In the genomic region with DNA sequence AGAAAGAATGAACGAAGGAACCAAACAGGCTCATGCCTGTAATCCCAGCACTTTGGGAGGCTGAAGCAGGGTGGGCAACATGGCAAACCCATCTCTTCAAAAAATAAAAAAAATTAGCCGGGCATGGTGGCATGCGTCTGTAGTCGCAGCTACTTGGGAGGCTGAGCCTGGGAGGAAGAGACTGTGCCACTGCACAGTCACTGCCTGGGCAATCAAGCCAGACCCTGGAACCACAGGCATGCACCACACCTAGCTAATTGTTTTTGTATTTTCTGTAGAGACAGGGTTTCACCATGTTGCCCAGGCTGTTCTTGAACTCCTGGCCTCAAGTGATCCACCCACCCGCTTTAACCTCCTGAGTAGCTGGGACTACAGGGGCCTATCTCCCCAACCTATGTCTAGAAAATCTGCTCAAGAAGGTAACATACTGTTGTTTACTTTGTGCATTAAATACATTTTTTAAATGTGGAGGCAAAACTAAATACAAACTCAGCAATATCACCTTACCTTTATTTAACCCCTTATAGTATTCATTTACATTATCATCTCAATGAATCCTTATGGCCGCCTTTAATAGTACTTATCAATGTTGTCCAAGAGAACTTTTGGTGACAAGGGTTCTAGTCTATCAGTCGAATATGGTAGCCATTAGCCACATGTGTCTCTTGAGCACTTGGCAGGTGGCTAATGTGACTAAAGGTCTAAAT, we compare ENCODE assay signal across 12 cellular contexts. TPM values are rescaled to one million over a fixed set of nuclear protein-coding genes. Genes with fewer than 3 reads are reported as not detected.
DNase-seq lines count a peak whose midpoint lies in the region; ATAC-seq and TF ChIP-seq lines count a peak whose summit lies in the region.
"Had no signal": no experiment of that assay in that cellular context is flagged by ENCODE, and none has a peak within 500 bp of the region (broad histone marks: within the 10 kb centered on the region; RNA-seq: fewer than 3 reads in every experiment).

No MANE protein-coding gene starts in this region.

- H3K9ac ChIP-seq in iPS-15b (ENCODE audit: low read depth, low read length) = no peak overlapping the region

- no peaks in the 10 kb centered on the region for H3K27me3 ChIP-seq in iPS-15b (ENCODE audit: control insufficient read depth, insufficient read depth, low read length)
- H3K27me3 ChIP-seq in stomach = no peaks in the 10 kb centered on the region
- H3K27me3 ChIP-seq in sigmoid colon = no peaks in the 10 kb centered on the region

- no peaks in the 10 kb centered on the region for H3K9me3 Mint-ChIP-seq in activated CD8-positive, alpha-beta T cell treated with anti-CD3 and anti-CD28 coated beads for 36 hours
- H3K9me3 Mint-ChIP-seq: activated T-helper 17 cell treated with anti-CD3 and anti-CD28 coated beads, Interleukin-2, amount 50 U/mL, for 72 hours had no signal

- TF ChIP-seq POLR2A in stomach (IDR thresholded peaks at IDR 0.05) (peak in 1 of 4 donors; percentile 11), sigmoid colon (IDR thresholded peaks at IDR 0.05) (no peak)

- H3K4me1 ChIP-seq in iPS-15b (ENCODE audit: control insufficient read depth, insufficient read depth, low read length) (no peaks in the 10 kb centered on the region), stomach (peaks cover 44 to 68% (median 60%) of the 10 kb centered on the region in 4 donors), sigmoid colon (peaks cover 0 to 48% (median 47%) of the 10 kb centered on the region in 4 donors)

- intact Hi-C loops in activated CD8-positive, alpha-beta T cell treated with anti-CD3 and anti-CD28 coated beads for 36 hours (cut with micrococcal nuclease) = no loop called here
- intact Hi-C loops in stomach (cut with DNase I; ENCODE audit: low total_unique reads) (no loop called here), sigmoid colon (cut with DNase I) (no loop called here)

- 29 to 50% (median 33%) methylated on average over 7 of the region's 7 CpGs for whole genome bisulfite sequencing in stomach, 5 donors
- 33 to 75% methylated on average over 7 of the region's 7 CpGs for WGBS in sigmoid colon, 2 donors

- no peak for TF ChIP-seq CTCF in activated CD8-positive, alpha-beta T cell treated with anti-CD3 and anti-CD28 coated beads for 36 hours (IDR thresholded peaks at IDR 0.05)
- TF ChIP-seq CTCF in stomach (IDR thresholded peaks at IDR 0.05) (no peak), sigmoid colon (IDR thresholded peaks at IDR 0.05) (no peak)

- H3K27ac Mint-ChIP-seq in activated CD8-positive, alpha-beta T cell treated with anti-CD3 and anti-CD28 coated beads for 36 hours = peak overlapping the region; percentile 27

- CTCF ChIA-PET in activated CD8-positive, alpha-beta T cell treated with anti-CD3 and anti-CD28 coated beads for 36 hours (lab: Charles Lee) = interaction anchor here (1.2 to 6.1 kb wide), 4 partner anchors 45 to 135 kb away, joined by 3 to 78 read pairs (median 12); partner anchors contain the start of genes LAMTOR2 and UBQLN4

- peaks cover 39% of the 10 kb centered on the region for H3K4me1 Mint-ChIP-seq in activated CD8-positive, alpha-beta T cell treated with anti-CD3 and anti-CD28 coated beads for 36 hours (ENCODE audit: low read depth)

- H3K36me3 Mint-ChIP-seq in activated CD8-positive, alpha-beta T cell treated with anti-CD3 and anti-CD28 coated beads for 36 hours (ENCODE audit: low read depth) = peaks cover 49% of the 10 kb centered on the region

- H3K36me3 ChIP-seq in iPS-15b (ENCODE audit: control insufficient read depth, insufficient read depth, low read length) = peaks cover 33% of the 10 kb centered on the region
- peaks cover 38 to 69% (median 67%) of the 10 kb centered on the region in 4 donors for H3K36me3 ChIP-seq in stomach
- H3K36me3 ChIP-seq in sigmoid colon = peaks cover 25 to 71% (median 38%) of the 10 kb centered on the region in 4 donors

- peak overlapping the region; percentile 57 to 97 (median 94) for H3K27ac ChIP-seq in stomach
- H3K27ac ChIP-seq in sigmoid colon = no peak overlapping the region

- H3K9me3 ChIP-seq in iPS-15b (ENCODE audit: control insufficient read depth, insufficient read depth, low read length) (no peaks in the 10 kb centered on the region), stomach (no peaks in the 10 kb centered on the region), sigmoid colon (no peaks in the 10 kb centered on the region)

- peak; percentile 11 for DNase-seq in activated T-cell treated with anti-CD3 and anti-CD28 coated beads, Interleukin-2, amount 50 U/mL, for 1 hour
- DNase-seq in activated T-cell treated with anti-CD3 and anti-CD28 coated beads for 4 hours (no peak), stomach (no peak), NCI-H748 treated with DMSO at 0.1 percent for 48 hours (lab: John Stamatoyannopoulos, UW) (no peak), 8988T (no peak), sigmoid colon (no peak)
- no peak for DNase-seq in activated CD8-positive, alpha-beta T cell treated with anti-CD3 and anti-CD28 coated beads for 36 hours

- POLR2A ChIA-PET in activated CD8-positive, alpha-beta T cell treated with anti-CD3 and anti-CD28 coated beads for 36 hours (lab: Charles Lee) = interaction anchor here (0.5 to 6.0 kb wide), 8 partner anchors 10 to 1765 kb away, joined by 3 to 46 read pairs (median 4); partner anchors contain the start of gene ARHGEF2

- H3K4me3 ChIP-seq in iPS-15b (ENCODE audit: low read depth, low read length) = peak overlapping the region; percentile 18
- H3K4me3 ChIP-seq in stomach = peak overlapping the region; percentile 14 to 84 (median 52)
- H3K4me3 ChIP-seq in sigmoid colon = peak overlapping the region in 2 of 4 donors; percentile 0 to 23
- H3K4me3 ChIP-seq: lung had no signal

- TF ChIP-seq EP300 in stomach (IDR thresholded peaks at IDR 0.05) = no peak
- no peak for TF ChIP-seq EP300 in sigmoid colon (IDR thresholded peaks at IDR 0.05)

- no peak overlapping the region for H3K4me3 Mint-ChIP-seq in activated CD8-positive, alpha-beta T cell treated with anti-CD3 and anti-CD28 coated beads for 36 hours
- H3K4me3 Mint-ChIP-seq: activated T-helper 17 cell treated with anti-CD3 and anti-CD28 coated beads, Interleukin-2, amount 50 U/mL, for 72 hours had no signal

- H3K27me3 Mint-ChIP-seq in activated CD8-positive, alpha-beta T cell treated with anti-CD3 and anti-CD28 coated beads for 36 hours = no peaks in the 10 kb centered on the region
- H3K27me3 Mint-ChIP-seq: activated T-helper 17 cell treated with anti-CD3 and anti-CD28 coated beads, Interleukin-2, amount 50 U/mL, for 72 hours had no signal

- no peak for ATAC-seq in activated CD8-positive, alpha-beta T cell treated with anti-CD3 and anti-CD28 coated beads for 36 hours
- ATAC-seq: activated T-helper 17 cell treated with anti-CD3 and anti-CD28 coated beads, Interleukin-2, amount 50 U/mL, for 72 hours had no signal

RNA-seq across cellular contexts. Expression of gene KHDC4, which starts 2.7 kb away (rescaled TPM):
- 10 to 100 TPM; 68.1 to 71.3 TPM for total RNA-seq in activated CD8-positive, alpha-beta T cell treated with anti-CD3 and anti-CD28 coated beads for 36 hours
- total RNA-seq in stomach (100 to 1,000 TPM in 2 of 5 donors, 10 to 100 TPM in 3; 49.2 to 126 (median 78.4) TPM), sigmoid colon (10 to 100 TPM; 33.5 to 67.6 (median 38.9) TPM)
- polyA plus RNA-seq in stomach (10 to 100 TPM in 1 of 3 donors, 1 to 10 TPM in 2; 4.9 to 26.1 (median 9.3) TPM), sigmoid colon (10 to 100 TPM in 2 of 3 donors, 1 to 10 TPM in 1; 6.6 to 25.2 (median 10.2) TPM)

RNA-seq across cellular contexts. Expression of gene RXFP4, which starts 10.0 kb away (rescaled TPM):
- not detected for total RNA-seq in activated CD8-positive, alpha-beta T cell treated with anti-CD3 and anti-CD28 coated beads for 36 hours
- 10 to 100 TPM in 1 of 5 donors, not detected in 4; 50.4 TPM for total RNA-seq in stomach
- not detected for polyA plus RNA-seq in stomach
- total RNA-seq in sigmoid colon = not detected
- 1 to 10 TPM in 2 of 3 donors, not detected in 1; 1.8 to 2.7 TPM for polyA plus RNA-seq in sigmoid colon
- total RNA-seq: activated T-helper 17 cell treated with anti-CD3 and anti-CD28 coated beads, Interleukin-2, amount 50 U/mL, for 72 hours; lung; M059J; subcutaneous adipose tissue had no signal

RNA-seq across cellular contexts. Expression of gene RIT1, which starts 20.3 kb away (rescaled TPM):
- total RNA-seq in activated CD8-positive, alpha-beta T cell treated with anti-CD3 and anti-CD28 coated beads for 36 hours = 10 to 100 TPM; 21.6 to 24.1 TPM
- total RNA-seq in stomach = 100 to 1,000 TPM in 1 of 5 donors, 10 to 100 TPM in 3, not detected in 1; 23.9 to 108 (median 48.2) TPM
- polyA plus RNA-seq in stomach = 10 to 100 TPM; 13.1 to 14.1 (median 13.8) TPM
- total RNA-seq in sigmoid colon = 10 to 100 TPM; 16.6 to 23.2 (median 20.7) TPM
- 10 to 100 TPM; 13.1 to 15.0 (median 13.8) TPM for polyA plus RNA-seq in sigmoid colon

RNA-seq across cellular contexts. Expression of gene ARHGEF2, which starts 46.9 kb away (rescaled TPM):
- total RNA-seq in activated CD8-positive, alpha-beta T cell treated with anti-CD3 and anti-CD28 coated beads for 36 hours = 100 to 1,000 TPM; 147 to 150 TPM
- total RNA-seq in stomach (100 to 1,000 TPM in 3 of 5 donors, 10 to 100 TPM in 2; 34.8 to 376 (median 180) TPM), sigmoid colon (10 to 100 TPM; 31.6 to 83.9 (median 48.1) TPM)
- polyA plus RNA-seq in stomach (10 to 100 TPM; 20.4 to 27.6 (median 24.7) TPM), sigmoid colon (10 to 100 TPM; 25.8 to 76.7 (median 26.8) TPM)

Comparison
In these comparisons a context has a peak if more than half of its experiments do, and no peak if none do; other contexts are left out.
1. H3K27ac ChIP-seq: peak in stomach (5 of 5); none in sigmoid colon (0 of 4).